8 cellular contexts compared by ENCODE assay signal in genomic region chr11:7251836-7252682, GRCh38. TPM values are rescaled to one million over a fixed set of nuclear protein-coding genes. Genes with fewer than 3 reads are reported as not detected.
DNase-seq lines count a peak whose midpoint lies in the region; ATAC-seq and TF ChIP-seq lines count a peak whose summit lies in the region.

Gene SYT9, plus strand, starts transcription at chr11:7251904. Its CDS starts 283 bp downstream, at chr11:7252187.

- CTCF ChIA-PET in activated CD4-positive, alpha-beta T cell treated with anti-CD3 and anti-CD28 coated beads for 36 hours (lab: Charles Lee) = interaction anchor here (0.7 kb wide), 1 partner anchor 57 kb away, joined by 3 read pairs; no protein-coding TSS in a partner anchor
- CTCF ChIA-PET in CD8-positive, alpha-beta T cell (lab: Charles Lee) = no interaction called here

- H2AFZ ChIP-seq in neuron (ENCODE audit: low read depth, low read length) = peak within 1 kb of the TSS; percentile 82

- no peak within 1 kb of the TSS for H3K27ac Mint-ChIP-seq in activated CD4-positive, alpha-beta T cell treated with anti-CD3 and anti-CD28 coated beads for 36 hours
- no peak within 1 kb of the TSS for H3K27ac Mint-ChIP-seq in CD8-positive, alpha-beta T cell

- H3K4me1 ChIP-seq in gastroesophageal sphincter = peaks cover 0 to 17% (median 10%) of the 10 kb centered on the region in 3 donors
- H3K4me1 ChIP-seq in neuron (ENCODE audit: insufficient read depth, low read length) = peaks cover 11% of the 10 kb centered on the region
- H3K4me1 ChIP-seq in CD8-positive, alpha-beta T cell (ENCODE audit: insufficient read depth, low read length) = no peaks in the 10 kb centered on the region

- H3K4me3 Mint-ChIP-seq in activated CD4-positive, alpha-beta T cell treated with anti-CD3 and anti-CD28 coated beads for 36 hours = peak within 1 kb of the TSS; percentile 38
- no peak within 1 kb of the TSS for H3K4me3 Mint-ChIP-seq in CD8-positive, alpha-beta T cell

- peaks cover 49% of the 10 kb centered on the region for H3K27me3 Mint-ChIP-seq in activated CD4-positive, alpha-beta T cell treated with anti-CD3 and anti-CD28 coated beads for 36 hours
- H3K27me3 Mint-ChIP-seq in CD8-positive, alpha-beta T cell (ENCODE audit: low read depth) = peaks cover 39% of the 10 kb centered on the region

- peaks cover 6% of the 10 kb centered on the region for H3K9me3 Mint-ChIP-seq in activated CD4-positive, alpha-beta T cell treated with anti-CD3 and anti-CD28 coated beads for 36 hours (ENCODE audit: low read depth)
- no peaks in the 10 kb centered on the region for H3K9me3 Mint-ChIP-seq in CD8-positive, alpha-beta T cell

- H3K36me3 ChIP-seq in gastroesophageal sphincter (no peaks in the 10 kb centered on the region), neuron (ENCODE audit: insufficient read depth, low read length) (no peaks in the 10 kb centered on the region)
- H3K36me3 ChIP-seq in CD8-positive, alpha-beta T cell (ENCODE audit: insufficient read depth, low read length) = no peaks in the 10 kb centered on the region

- 0% methylated on average over 1 to 2 of the region's 84 CpGs for WGBS in gastroesophageal sphincter (ENCODE audit: low coverage in 1 of 2), 2 donors

- H3K27ac ChIP-seq in gastroesophageal sphincter = no peak within 1 kb of the TSS
- no peak within 1 kb of the TSS for H3K27ac ChIP-seq in CD8-positive, alpha-beta T cell (ENCODE audit: low read depth, low read length)

- TF ChIP-seq CTCF in gastroesophageal sphincter (IDR thresholded peaks at IDR 0.05) = no peak
- no peak for TF ChIP-seq CTCF in CD8-positive, alpha-beta T cell (IDR thresholded peaks at IDR 0.05)

- H3K4me1 Mint-ChIP-seq in activated CD4-positive, alpha-beta T cell treated with anti-CD3 and anti-CD28 coated beads for 36 hours = peaks cover 3% of the 10 kb centered on the region
- H3K4me1 Mint-ChIP-seq in CD8-positive, alpha-beta T cell (ENCODE audit: low read depth) = no peaks in the 10 kb centered on the region

- H3K9me3 ChIP-seq in gastroesophageal sphincter (peaks cover 0 to 3% (median 0%) of the 10 kb centered on the region in 3 donors), neuron (ENCODE audit: low read length) (no peaks in the 10 kb centered on the region)
- H3K9me3 ChIP-seq in CD8-positive, alpha-beta T cell (ENCODE audit: low read length) = no peaks in the 10 kb centered on the region

- no peak for TF ChIP-seq POLR2A in gastroesophageal sphincter (IDR thresholded peaks at IDR 0.05)

- peak; percentile 96 for ATAC-seq in activated CD4-positive, alpha-beta T cell treated with anti-CD3 and anti-CD28 coated beads for 36 hours
- ATAC-seq in HG03442 (IDR thresholded peaks at IDR 0.05; ENCODE audit: unreplicated experiment) = peak; percentile 84
- ATAC-seq in gastroesophageal sphincter = peak; percentile 62
- no peak for ATAC-seq in CD8-positive, alpha-beta T cell

- POLR2A ChIA-PET in activated CD4-positive, alpha-beta T cell treated with anti-CD3 and anti-CD28 coated beads for 36 hours (lab: Charles Lee) = no interaction called here
- POLR2A ChIA-PET in CD8-positive, alpha-beta T cell (lab: Charles Lee) = no interaction called here

- H3K4me3 ChIP-seq in gastroesophageal sphincter = peak within 1 kb of the TSS; percentile 10 to 55
- H3K4me3 ChIP-seq in neuron (ENCODE audit: low read length) = peak within 1 kb of the TSS; percentile 55
- H3K4me3 ChIP-seq in CD8-positive, alpha-beta T cell (ENCODE audit: low read depth, low read length) = no peak within 1 kb of the TSS

- TF ChIP-seq EP300 in gastroesophageal sphincter (IDR thresholded peaks at IDR 0.05) = no peak

- no peaks in the 10 kb centered on the region for H3K36me3 Mint-ChIP-seq in activated CD4-positive, alpha-beta T cell treated with anti-CD3 and anti-CD28 coated beads for 36 hours (ENCODE audit: low read depth)
- H3K36me3 Mint-ChIP-seq in CD8-positive, alpha-beta T cell = no peaks in the 10 kb centered on the region

- intact Hi-C loops in activated CD4-positive, alpha-beta T cell treated with anti-CD3 and anti-CD28 coated beads for 36 hours (cut with DNase I, micrococcal nuclease) = no loop called here
- intact Hi-C loops in CD8-positive, alpha-beta T cell (cut with DNase I, micrococcal nuclease) = no loop called here

- peaks cover 63% of the 10 kb centered on the region for H3K27me3 ChIP-seq in gastroesophageal sphincter
- H3K27me3 ChIP-seq in neuron (ENCODE audit: insufficient read depth, low read length) = peaks cover 52% of the 10 kb centered on the region
- no peaks in the 10 kb centered on the region for H3K27me3 ChIP-seq in CD8-positive, alpha-beta T cell (ENCODE audit: insufficient read depth, low read length)

- peak; percentile 59 for DNase-seq in activated CD4-positive, alpha-beta T cell treated with anti-CD3 and anti-CD28 coated beads for 36 hours
- DNase-seq in activated CD4-positive, alpha-beta T cell treated with anti-CD3 and anti-CD28 coated beads, Interleukin-2, amount 50 U/mL, for 4 hours = no peak
- DNase-seq in activated T-cell treated with anti-CD3 and anti-CD28 coated beads, Interleukin-2, amount 50 U/mL, for 48 hours = peak; percentile 34 to 60
- no peak for DNase-seq in CD8-positive, alpha-beta T cell
- DNase-seq in NCI-H2171 treated with DMSO at 0.1 percent for 48 hours (lab: John Stamatoyannopoulos, UW) = no peak

RNA-seq across cellular contexts. Expression of gene SYT9, which starts in this region (rescaled TPM):
- total RNA-seq in activated CD4-positive, alpha-beta T cell treated with anti-CD3 and anti-CD28 coated beads for 36 hours = not detected
- total RNA-seq in gastroesophageal sphincter = under 1 TPM in 3 of 4 donors, not detected in 1; 0.13 to 0.47 (median 0.15) TPM
- total RNA-seq in CD8-positive, alpha-beta T cell = not detected

Comparison
In these comparisons a context has a peak if more than half of its experiments do, and no peak if none do; other contexts are left out.
1. Peak in DNase-seq and ATAC-seq in activated CD4-positive, alpha-beta T cell treated with anti-CD3 and anti-CD28 coated beads for 36 hours; RNA of the gene not detected or under 1 TPM.
2. Peak in ATAC-seq and H3K4me3 ChIP-seq in gastroesophageal sphincter; RNA of the gene not detected or under 1 TPM.
3. DNase-seq: peak in activated T-cell treated with anti-CD3 and anti-CD28 coated beads, Interleukin-2, amount 50 U/mL, for 48 hours (2 of 2); none in activated CD4-positive, alpha-beta T cell treated with anti-CD3 and anti-CD28 coated beads, Interleukin-2, amount 50 U/mL, for 4 hours (0 of 2), CD8-positive, alpha-beta T cell (0 of 7) and NCI-H2171 treated with DMSO at 0.1 percent for 48 hours (single experiment).